In the genomic region with DNA sequence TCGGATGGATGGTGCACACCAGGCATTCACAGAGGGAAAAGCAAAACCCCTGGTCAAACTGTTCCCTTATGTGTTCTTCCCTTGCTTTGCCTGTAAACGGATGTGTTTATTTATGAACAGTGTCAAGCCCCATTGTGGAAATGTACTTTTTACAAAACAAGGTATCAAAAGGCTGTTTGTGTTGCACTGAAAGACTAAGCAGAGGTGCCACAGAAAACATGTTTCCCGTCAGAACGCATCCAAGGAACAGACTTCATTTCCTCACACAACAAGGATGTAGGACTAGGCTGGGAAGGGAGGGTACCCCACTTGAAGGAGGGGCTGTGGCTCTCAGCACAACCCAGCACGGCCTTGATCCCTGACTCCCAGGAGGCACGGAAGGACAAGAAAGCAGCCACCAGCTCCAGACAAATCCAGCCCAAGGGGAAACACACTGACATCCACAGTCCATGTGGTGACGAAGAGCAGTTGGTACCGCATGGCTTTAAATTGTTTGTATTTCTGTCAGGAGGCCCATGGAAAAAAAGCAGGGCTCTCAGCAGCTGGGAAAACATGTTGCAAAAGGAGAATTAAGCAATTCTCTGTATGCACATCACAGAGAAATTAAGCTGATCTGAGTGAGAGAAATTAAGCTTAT, we compare ENCODE assay signal across 9 cellular contexts.
DNase-seq lines count a peak whose midpoint lies in the region; ATAC-seq and TF ChIP-seq lines count a peak whose summit lies in the region.
"Had no signal": no experiment of that assay in that cellular context is flagged by ENCODE, and none has a peak within 500 bp of the region (broad histone marks: within the 10 kb centered on the region; RNA-seq: fewer than 3 reads in every experiment).

No MANE protein-coding gene starts in this region.

- no peak for TF ChIP-seq CTCF in AG10803 (conservative IDR thresholded peaks at IDR 0.05; ENCODE audit: low read length)
- no peak for TF ChIP-seq CTCF in Loucy (conservative IDR thresholded peaks at IDR 0.05; ENCODE audit: low read length)
- no peak for TF ChIP-seq CTCF in neural progenitor cell (IDR thresholded peaks at IDR 0.05)

- H3K36me3 Mint-ChIP-seq in naive thymus-derived CD8-positive, alpha-beta T cell, result peaks cover 0 to 5% (median 0%) of the 10 kb centered on the region in 3 donors
- H3K36me3 Mint-ChIP-seq in neural progenitor cell, result peaks cover 11% of the 10 kb centered on the region

- H3K36me3 ChIP-seq in Loucy (ENCODE audit: insufficient read depth, low read length), result no peaks in the 10 kb centered on the region; the same call in 1 of the 2 replicates
- H3K36me3 ChIP-seq in neural progenitor cell, result no peaks in the 10 kb centered on the region

- no peak overlapping the region for H3K27ac ChIP-seq in neural progenitor cell

- H3K79me2 ChIP-seq in Loucy (ENCODE audit: insufficient read depth, low read length) (peaks cover 55% of the 10 kb centered on the region), neural progenitor cell (ENCODE audit: low read depth) (no peaks in the 10 kb centered on the region)

- H3K27me3 Mint-ChIP-seq in naive thymus-derived CD8-positive, alpha-beta T cell, result no peaks in the 10 kb centered on the region
- peaks cover 4% of the 10 kb centered on the region for H3K27me3 Mint-ChIP-seq in neural progenitor cell (ENCODE audit: insufficient read depth, low read depth)

- peak; percentile 84 for DNase-seq in AG10803 (ENCODE audit: low read depth)
- peak; percentile 72 for DNase-seq in dedifferentiated amniotic fluid mesenchymal stem cell (ENCODE audit: extremely low spot score)
- DNase-seq in naive thymus-derived CD8-positive, alpha-beta T cell, result peak in 1 of 10 donors; percentile 14
- no peak for DNase-seq in NCI-H69 (lab: John Stamatoyannopoulos, UW)
- no peak for DNase-seq in NCI-H226
- no peak for DNase-seq in neural progenitor cell (ENCODE audit: low spot score)
- DNase-seq: retina had no signal

- peak overlapping the region; percentile 93 to 98 (median 96) for H3K27ac Mint-ChIP-seq in naive thymus-derived CD8-positive, alpha-beta T cell
- H3K27ac Mint-ChIP-seq in neural progenitor cell, result no peak overlapping the region

- no peak for ATAC-seq in naive thymus-derived CD8-positive, alpha-beta T cell
- ATAC-seq in HG03108 (IDR thresholded peaks at IDR 0.05; ENCODE audit: unreplicated experiment), result no peak

- H3K4me3 ChIP-seq in AG10803 (ENCODE audit: low read length), result peak overlapping the region; percentile 65
- H3K4me3 ChIP-seq in Loucy (ENCODE audit: low read length, poor library complexity, severe bottlenecking), result peak overlapping the region; percentile 59
- no peak overlapping the region for H3K4me3 ChIP-seq in neural progenitor cell

- H3K27me3 ChIP-seq in Loucy (ENCODE audit: insufficient read depth, low read length, poor library complexity, severe bottlenecking), result no peaks in the 10 kb centered on the region
- no peaks in the 10 kb centered on the region for H3K27me3 ChIP-seq in neural progenitor cell

- H4K20me1 ChIP-seq in Loucy (ENCODE audit: insufficient read depth, low read length, poor library complexity, severe bottlenecking) (peaks cover 6% of the 10 kb centered on the region), neural progenitor cell (ENCODE audit: low read depth) (peaks cover 24% of the 10 kb centered on the region)

- H3K4me1 ChIP-seq in Loucy (ENCODE audit: insufficient read depth, low read length, poor library complexity, severe bottlenecking) (peaks cover 72% of the 10 kb centered on the region), neural progenitor cell (peaks cover 8% of the 10 kb centered on the region)

- H3K4me3 Mint-ChIP-seq in naive thymus-derived CD8-positive, alpha-beta T cell, result peak overlapping the region; percentile 87 to 99 (median 94)
- H3K4me3 Mint-ChIP-seq in neural progenitor cell, result no peak overlapping the region

- H3K4me2 ChIP-seq in Loucy (ENCODE audit: low read depth, low read length, poor library complexity, severe bottlenecking) (peak overlapping the region; percentile 62), neural progenitor cell (no peak overlapping the region)

- POLR2A ChIA-PET in naive thymus-derived CD8-positive, alpha-beta T cell (lab: Charles Lee), result interaction anchor here (0.6 to 1.6 kb wide), 4 partner anchors 9 to 199 kb away, joined by 3 to 5 read pairs (median 4); no protein-coding TSS in a partner anchor

- H3K9ac ChIP-seq in Loucy (ENCODE audit: low read depth, low read length, poor library complexity, severe bottlenecking) (peak overlapping the region; percentile 72), neural progenitor cell (no peak overlapping the region)

- peaks cover 55 to 100% (median 98%) of the 10 kb centered on the region in 4 donors for H3K4me1 Mint-ChIP-seq in naive thymus-derived CD8-positive, alpha-beta T cell
- H3K4me1 Mint-ChIP-seq in neural progenitor cell, result peaks cover 69% of the 10 kb centered on the region

- H3F3A ChIP-seq in Loucy (ENCODE audit: low read depth) (no peaks in the 10 kb centered on the region), neural progenitor cell (ENCODE audit: low read depth) (no peaks in the 10 kb centered on the region)

- H3K9me2 ChIP-seq in Loucy (replicated peaks; ENCODE audit: low read depth, low read length), result no peaks in the 10 kb centered on the region

- H3K9me3 Mint-ChIP-seq in naive thymus-derived CD8-positive, alpha-beta T cell, result no peaks in the 10 kb centered on the region
- H3K9me3 Mint-ChIP-seq in neural progenitor cell, result no peaks in the 10 kb centered on the region

- H2AFZ ChIP-seq in Loucy (ENCODE audit: low read length) (no peak overlapping the region), neural progenitor cell (replicated peaks) (no peak overlapping the region)

- no peaks in the 10 kb centered on the region for H3K9me3 ChIP-seq in Loucy (ENCODE audit: insufficient read depth, low read depth, low read length)
- H3K9me3 ChIP-seq in neural progenitor cell (ENCODE audit: low read depth), result no peaks in the 10 kb centered on the region

Comparison
In these comparisons a context has a peak if more than half of its experiments do, and no peak if none do; other contexts are left out.
1. DNase-seq: peak in AG10803 (single experiment) and dedifferentiated amniotic fluid mesenchymal stem cell (single experiment); none in NCI-H69 (single experiment), NCI-H226 (single experiment) and neural progenitor cell (single experiment).